12 cellular contexts compared by ENCODE assay signal in the genomic region with DNA sequence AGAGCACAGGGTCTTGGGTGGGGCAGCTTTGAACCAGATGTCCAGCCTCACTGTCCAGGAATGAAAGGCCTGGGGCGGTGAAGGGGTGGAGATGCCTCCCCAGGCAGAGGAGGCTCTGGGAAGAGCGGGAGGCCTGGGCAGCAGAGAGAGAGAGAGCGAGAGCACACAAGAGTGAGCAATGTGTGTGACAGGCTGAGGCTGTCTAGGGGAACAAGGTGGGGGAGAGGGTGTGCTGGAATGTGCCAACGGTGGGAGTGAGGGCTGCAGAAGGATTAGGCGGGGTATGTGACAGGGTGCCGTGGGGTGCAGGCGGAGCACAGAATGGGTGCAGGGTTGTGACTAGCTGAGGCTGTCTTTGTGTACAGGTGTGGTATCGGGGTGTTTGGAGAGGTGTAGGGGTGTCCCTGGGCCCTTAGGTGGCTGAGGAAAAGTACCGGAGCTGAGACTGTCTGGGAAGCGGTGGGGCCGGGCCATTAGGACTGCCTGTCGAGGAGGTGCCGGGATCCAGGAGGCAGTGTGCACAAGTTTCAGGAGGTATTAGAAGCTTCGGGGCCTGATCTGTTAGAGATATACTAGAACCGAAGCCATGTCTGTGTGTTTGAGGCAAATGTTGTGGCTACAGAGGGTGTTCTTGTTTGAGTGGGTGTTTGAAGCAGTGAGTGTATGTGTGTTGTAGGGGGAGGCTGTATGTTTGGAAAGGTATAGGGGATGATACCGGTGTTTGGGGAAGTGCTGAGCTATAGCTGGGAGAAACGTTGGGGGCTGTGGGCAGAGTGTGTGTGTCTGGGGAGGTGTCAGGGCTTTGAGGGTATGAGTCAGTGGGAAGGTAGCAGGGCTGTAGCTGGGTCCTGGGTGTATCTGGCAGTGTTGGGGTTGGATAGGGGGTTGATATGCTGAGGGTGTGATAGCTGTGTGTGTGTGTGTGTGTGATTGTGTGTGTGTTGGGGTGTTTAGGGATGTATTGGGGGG. TPM values are rescaled to one million over a fixed set of nuclear protein-coding genes. Genes with fewer than 3 reads are reported as not detected.
A peak's percentile ranks its signal among the peaks of the same experiment; 100 is the strongest.
DNase-seq lines count a peak whose midpoint lies in the region; ATAC-seq and TF ChIP-seq lines count a peak whose summit lies in the region.
"Had no signal": no experiment of that assay in that cellular context is flagged by ENCODE, and none has a peak within 500 bp of the region (broad histone marks: within the 10 kb centered on the region; RNA-seq: fewer than 3 reads in every experiment).

No MANE protein-coding gene starts in this region.

- no peak overlapping the region for H3K4me3 Mint-ChIP-seq in activated CD8-positive, alpha-beta T cell treated with anti-CD3 and anti-CD28 coated beads, Interleukin-2, amount 10 ng/mL, durations not matched to agents 7 days and 5 days
- H3K4me3 Mint-ChIP-seq in stimulated activated naive B cell treated with anti-CD40 and anti-IgM and Interleukin-4, amounts not matched to agents 10 μg/mL and 1 μg/mL and 100 μg/mL, for 72 hours: no peak overlapping the region

- H3K9me3 ChIP-seq in right atrium auricular region: no peaks in the 10 kb centered on the region

- H3K36me3 ChIP-seq in right atrium auricular region: no peaks in the 10 kb centered on the region

- DNase-seq in NCI-H82 (lab: John Stamatoyannopoulos, UW) (peak; percentile 34), NCI-H82 treated with DMSO at 0.1 percent for 48 hours (lab: John Stamatoyannopoulos, UW; ENCODE audit: unreplicated experiment) (no peak), right atrium auricular region (ENCODE audit: low spot score) (no peak), DMS53 treated with DMSO at 0.1 percent for 48 hours (lab: John Stamatoyannopoulos, UW; ENCODE audit: unreplicated experiment) (no peak), NOMO-1 treated with DMSO at 0.1 percent for 48 hours (lab: John Stamatoyannopoulos, UW; ENCODE audit: unreplicated experiment) (no peak)
- DNase-seq in activated CD8-positive, alpha-beta T cell treated with anti-CD3 and anti-CD28 coated beads, Interleukin-2, amount 10 ng/mL, durations not matched to agents 7 days and 5 days: peak; percentile 39
- DNase-seq in stimulated activated naive B cell treated with anti-CD40 and anti-IgM and Interleukin-4, amounts not matched to agents 10 μg/mL and 1 μg/mL and 100 μg/mL, for 72 hours: no peak
- DNase-seq: amygdala; stimulated activated CD4-positive, alpha-beta T cell treated with anti-CD3 and anti-CD28 coated beads, Interleukin-2, amount 100 ng/mL, for 24 hours; T-helper 9 cell had no signal

- H3K36me3 Mint-ChIP-seq in activated CD8-positive, alpha-beta T cell treated with anti-CD3 and anti-CD28 coated beads, Interleukin-2, amount 10 ng/mL, durations not matched to agents 7 days and 5 days (ENCODE audit: low read depth): no peaks in the 10 kb centered on the region
- H3K36me3 Mint-ChIP-seq in stimulated activated naive B cell treated with anti-CD40 and anti-IgM and Interleukin-4, amounts not matched to agents 10 μg/mL and 1 μg/mL and 100 μg/mL, for 72 hours: no peaks in the 10 kb centered on the region

- POLR2A ChIA-PET in activated CD8-positive, alpha-beta T cell treated with anti-CD3 and anti-CD28 coated beads, Interleukin-2, amount 10 ng/mL, durations not matched to agents 7 days and 5 days (lab: Charles Lee): interaction anchor here (0.5 kb wide), 1 partner anchor 125 kb away, joined by 4 read pairs; no protein-coding TSS in a partner anchor

- H3K27me3 Mint-ChIP-seq in activated CD8-positive, alpha-beta T cell treated with anti-CD3 and anti-CD28 coated beads, Interleukin-2, amount 10 ng/mL, durations not matched to agents 7 days and 5 days (ENCODE audit: low read depth): no peaks in the 10 kb centered on the region
- H3K27me3 Mint-ChIP-seq in stimulated activated naive B cell treated with anti-CD40 and anti-IgM and Interleukin-4, amounts not matched to agents 10 μg/mL and 1 μg/mL and 100 μg/mL, for 72 hours: no peaks in the 10 kb centered on the region

- no peaks in the 10 kb centered on the region for H3K27me3 ChIP-seq in right atrium auricular region

- ATAC-seq in activated CD8-positive, alpha-beta T cell treated with anti-CD3 and anti-CD28 coated beads, Interleukin-2, amount 10 ng/mL, durations not matched to agents 7 days and 5 days: peak; percentile 57
- peak; percentile 16 to 38 for ATAC-seq in stimulated activated naive B cell treated with anti-CD40 and anti-IgM and Interleukin-4, amounts not matched to agents 10 μg/mL and 1 μg/mL and 100 μg/mL, for 72 hours (replicated peaks)
- no peak for ATAC-seq in GM19463 (IDR thresholded peaks at IDR 0.05; ENCODE audit: unreplicated experiment)

- no peaks in the 10 kb centered on the region for H3K4me1 Mint-ChIP-seq in activated CD8-positive, alpha-beta T cell treated with anti-CD3 and anti-CD28 coated beads, Interleukin-2, amount 10 ng/mL, durations not matched to agents 7 days and 5 days (ENCODE audit: low read depth)
- H3K4me1 Mint-ChIP-seq in stimulated activated naive B cell treated with anti-CD40 and anti-IgM and Interleukin-4, amounts not matched to agents 10 μg/mL and 1 μg/mL and 100 μg/mL, for 72 hours: peaks cover 0 to 22% of the 10 kb centered on the region in 2 donors

- H3K9me3 Mint-ChIP-seq in activated CD8-positive, alpha-beta T cell treated with anti-CD3 and anti-CD28 coated beads, Interleukin-2, amount 10 ng/mL, durations not matched to agents 7 days and 5 days (ENCODE audit: insufficient read depth): no peaks in the 10 kb centered on the region
- no peaks in the 10 kb centered on the region for H3K9me3 Mint-ChIP-seq in stimulated activated naive B cell treated with anti-CD40 and anti-IgM and Interleukin-4, amounts not matched to agents 10 μg/mL and 1 μg/mL and 100 μg/mL, for 72 hours

- H3K27ac Mint-ChIP-seq in activated CD8-positive, alpha-beta T cell treated with anti-CD3 and anti-CD28 coated beads, Interleukin-2, amount 10 ng/mL, durations not matched to agents 7 days and 5 days: no peak overlapping the region
- H3K27ac Mint-ChIP-seq in stimulated activated naive B cell treated with anti-CD40 and anti-IgM and Interleukin-4, amounts not matched to agents 10 μg/mL and 1 μg/mL and 100 μg/mL, for 72 hours: no peak overlapping the region

- CTCF ChIA-PET in activated CD8-positive, alpha-beta T cell treated with anti-CD3 and anti-CD28 coated beads, Interleukin-2, amount 10 ng/mL, durations not matched to agents 7 days and 5 days (lab: Charles Lee): interaction anchor here (0.9 to 8.9 kb wide), 9 partner anchors 12 to 238 kb away, joined by 3 to 73 read pairs (median 4); no protein-coding TSS in a partner anchor

- no peak for TF ChIP-seq CTCF in right atrium auricular region (IDR thresholded peaks at IDR 0.05)

- H3K4me1 ChIP-seq in right atrium auricular region: peaks cover 0 to 100% of the 10 kb centered on the region in 2 donors

- H3K27ac ChIP-seq in right atrium auricular region: peak overlapping the region; percentile 63 to 75

- H3K4me3 ChIP-seq in right atrium auricular region: no peak overlapping the region

RNA-seq across cellular contexts. Expression of a gene that starts 9.1 kb away (rescaled TPM):
- 10 to 100 TPM; 20.9 to 22.7 TPM for total RNA-seq in activated CD8-positive, alpha-beta T cell treated with anti-CD3 and anti-CD28 coated beads, Interleukin-2, amount 10 ng/mL, durations not matched to agents 7 days and 5 days
- 10 to 100 TPM; 23.5 to 35.0 TPM for total RNA-seq in right atrium auricular region

RNA-seq across cellular contexts. Expression of a gene that starts 40.2 kb away (rescaled TPM):
- total RNA-seq in activated CD8-positive, alpha-beta T cell treated with anti-CD3 and anti-CD28 coated beads, Interleukin-2, amount 10 ng/mL, durations not matched to agents 7 days and 5 days: under 1 TPM; 0.08 to 0.21 TPM
- total RNA-seq in right atrium auricular region: 10 to 100 TPM in 1 of 2 donors, 1 to 10 TPM in 1; 5.7 to 19.8 TPM
- total RNA-seq: kidney epithelial cell had no signal

Comparison
In these comparisons a context has a peak if more than half of its experiments do, and no peak if none do; other contexts are left out.
1. DNase-seq: peak in NCI-H82 (single experiment) and activated CD8-positive, alpha-beta T cell treated with anti-CD3 and anti-CD28 coated beads, Interleukin-2, amount 10 ng/mL, durations not matched to agents 7 days and 5 days (single experiment); none in NCI-H82 treated with DMSO at 0.1 percent for 48 hours (single experiment), right atrium auricular region (single experiment), stimulated activated naive B cell treated with anti-CD40 and anti-IgM and Interleukin-4, amounts not matched to agents 10 μg/mL and 1 μg/mL and 100 μg/mL, for 72 hours (single experiment), DMS53 treated with DMSO at 0.1 percent for 48 hours (single experiment) and NOMO-1 treated with DMSO at 0.1 percent for 48 hours (single experiment).
2. RNA of a gene that starts 40.2 kb away (total RNA-seq): 5.7 to 19.8 TPM in right atrium auricular region; 0.08 to 0.21 TPM in activated CD8-positive, alpha-beta T cell treated with anti-CD3 and anti-CD28 coated beads, Interleukin-2, amount 10 ng/mL, durations not matched to agents 7 days and 5 days; every median in the first group is over 4 times any median in the second.